ENCODE assay signal across 10 cellular contexts in genomic region chr3:141426404-141427034, GRCh38. TPM values are rescaled to one million over a fixed set of nuclear protein-coding genes. Genes with fewer than 3 reads are reported as not detected.
A peak's percentile ranks its signal among the peaks of the same experiment; 100 is the strongest.
DNase-seq lines count a peak whose midpoint lies in the region; ATAC-seq, FAIRE-seq and TF ChIP-seq lines count a peak whose summit lies in the region.
"Had no signal": no experiment of that assay in that cellular context is flagged by ENCODE, and none has a peak within 500 bp of the region (broad histone marks: within the 10 kb centered on the region; RNA-seq: fewer than 3 reads in every experiment).

No MANE protein-coding gene starts in this region.

- H2AFZ ChIP-seq in HepG2 (ENCODE audit: low read length) = no peak overlapping the region
- no peak overlapping the region for H2AFZ ChIP-seq in PC-3 (ENCODE audit: low read length)

- intact Hi-C loops in HepG2 (cut with micrococcal nuclease; ENCODE audit: unreplicated experiment) (no loop called here), PC-3 (cut with micrococcal nuclease) (no loop called here)

- H3K9ac ChIP-seq in liver (ENCODE audit: low read depth in 1 of 2, low read length in 2 of 2) = peak overlapping the region in 1 of 2 donors; percentile 52
- H3K9ac ChIP-seq in HepG2 (ENCODE audit: insufficient read depth, low read depth, low read length) = no peak overlapping the region
- H3K9ac ChIP-seq in muscle layer of colon (ENCODE audit: low read length) = peak overlapping the region; percentile 29
- no peak overlapping the region for H3K9ac ChIP-seq in PC-3 (ENCODE audit: low read length)
- H3K9ac ChIP-seq: BLaER1 had no signal

- no peaks in the 10 kb centered on the region for H3F3A ChIP-seq in PC-3 (ENCODE audit: low read length, unreplicated experiment)

- no peaks in the 10 kb centered on the region for H3K9me2 ChIP-seq in PC-3 (replicated peaks; ENCODE audit: low read length)

- no peak for TF ChIP-seq RAD21 in liver (IDR thresholded peaks at IDR 0.05)
- no peak for TF ChIP-seq RAD21 in HepG2 (CRISPR knock-in tag; IDR thresholded peaks at IDR 0.05)

- no peaks in the 10 kb centered on the region for H3K9me3 ChIP-seq in liver (ENCODE audit: control insufficient read depth in 4 of 4, low read length in 3 of 4)
- no peaks in the 10 kb centered on the region for H3K9me3 ChIP-seq in HepG2 (ENCODE audit: low read length)
- H3K9me3 ChIP-seq in muscle layer of colon (ENCODE audit: low read length) = no peaks in the 10 kb centered on the region
- H3K9me3 ChIP-seq in PC-3 (ENCODE audit: low read length) = no peaks in the 10 kb centered on the region
- H3K9me3 ChIP-seq: BLaER1 had no signal

- CTCF ChIA-PET in HepG2 (lab: Yijun Ruan, JAX; ENCODE audit: low intra/inter-chr PET ratio, low total read pairs) (no interaction called here), PC-3 (lab: Charles Lee) (interaction anchor here (0.7 kb wide), 1 partner anchor 9 kb away, joined by 3 read pairs; no protein-coding TSS in a partner anchor)

- POLR2A ChIA-PET in HepG2 (lab: Yijun Ruan, JAX) (interaction anchor here (0.8 to 11.7 kb wide), 2 partner anchors 15 to 26 kb away, joined by 3 to 128 read pairs; no protein-coding TSS in a partner anchor), PC-3 (lab: Charles Lee; ENCODE audit: unreplicated experiment) (no interaction called here)

- H3K4me3 ChIP-seq in liver (ENCODE audit: low read depth in 1 of 3, low read length in 3 of 3) = no peak overlapping the region
- H3K4me3 ChIP-seq in HepG2 (replicated peaks in 1 of 3; ENCODE audit: insufficient read depth in 1 of 3, low read depth in 2 of 3, low read length in 3 of 3) = no peak overlapping the region
- H3K4me3 ChIP-seq in muscle layer of colon (ENCODE audit: low read depth in 1 of 2, low read length in 2 of 2) = peak overlapping the region in 1 of 2 donors; percentile 31
- no peak overlapping the region for H3K4me3 ChIP-seq in PC-3 (ENCODE audit: low read length)
- H3K4me3 ChIP-seq: BLaER1 had no signal

- H3K36me3 ChIP-seq in liver (ENCODE audit: control insufficient read depth in 4 of 4, insufficient read depth in 3 of 4, low read depth in 1 of 4, low read length in 3 of 4) (peaks cover 0 to 2% (median 0%) of the 10 kb centered on the region in 4 donors), HepG2 (replicated peaks in 1 of 2; ENCODE audit: control insufficient read depth in 1 of 2, insufficient read depth in 2 of 2, low read length in 2 of 2) (peaks cover 12 to 48% of the 10 kb centered on the region in 2 experiments; a peak in 4 of 5 replicates), muscle layer of colon (ENCODE audit: insufficient read depth, low read length) (no peaks in the 10 kb centered on the region), PC-3 (ENCODE audit: low read depth, low read length) (no peaks in the 10 kb centered on the region)
- H3K36me3 ChIP-seq: BLaER1 had no signal

- 21% methylated on average over 9 of the region's 9 CpGs for WGBS in liver
- 93% methylated on average over 9 of the region's 9 CpGs for WGBS in HepG2 (ENCODE audit: low lambda C conversion rate)

- TF ChIP-seq CTCF in liver (IDR thresholded peaks at IDR 0.05; ENCODE audit: low read depth, low read length, missing input control) = no peak
- TF ChIP-seq CTCF in HepG2 (CRISPR knock-in tag; IDR thresholded peaks at IDR 0.05) = no peak
- no peak for TF ChIP-seq CTCF in PC-3 (conservative IDR thresholded peaks at IDR 0.05; ENCODE audit: low read depth, low read length)

- no peaks in the 10 kb centered on the region for H3K27me3 ChIP-seq in liver (ENCODE audit: control insufficient read depth in 4 of 4, insufficient read depth in 4 of 4, low read length in 3 of 4)
- no peaks in the 10 kb centered on the region for H3K27me3 ChIP-seq in HepG2 (ENCODE audit: control insufficient read depth in 1 of 2, insufficient read depth in 2 of 2, low read length in 2 of 2)
- H3K27me3 ChIP-seq in muscle layer of colon (ENCODE audit: control insufficient read depth in 1 of 2, insufficient read depth in 2 of 2, low read length in 2 of 2) = no peaks in the 10 kb centered on the region
- H3K27me3 ChIP-seq in PC-3 (ENCODE audit: low read length) = no peaks in the 10 kb centered on the region
- H3K27me3 ChIP-seq: BLaER1 had no signal

- H3K27ac ChIP-seq in liver (ENCODE audit: low read depth in 1 of 2, low read length in 2 of 2) (peak overlapping the region; percentile 79 to 86), HepG2 (ENCODE audit: extremely low read length, insufficient read depth, low read length) (no peak overlapping the region), epithelial cell of prostate (peak overlapping the region; percentile 29), muscle layer of colon (ENCODE audit: low read depth, low read length) (peak overlapping the region; percentile 59), PC-3 (ENCODE audit: low read length) (no peak overlapping the region)
- H3K27ac ChIP-seq: BLaER1 had no signal

- peaks cover 4% of the 10 kb centered on the region for H3K79me2 ChIP-seq in HepG2 (ENCODE audit: insufficient read depth, low read length)
- H3K79me2 ChIP-seq in PC-3 (ENCODE audit: low read length) = no peaks in the 10 kb centered on the region

- no TSS peak for BruUV-seq in HepG2 (replicated peaks; lab: Mats Ljungman, UMichigan)
- BruUV-seq in PC-3 (replicated peaks; lab: Mats Ljungman, UMichigan) = no TSS peak

- H3K4me2 ChIP-seq in HepG2 (ENCODE audit: low read depth, low read length) = no peak overlapping the region
- H3K4me2 ChIP-seq in PC-3 (ENCODE audit: low read length) = no peak overlapping the region
- H3K4me2 ChIP-seq: BLaER1 had no signal

- ATAC-seq in HepG2 (no peak), HG03135 (IDR thresholded peaks at IDR 0.05; ENCODE audit: unreplicated experiment) (no peak), PC-3 (no peak), HG03159 (IDR thresholded peaks at IDR 0.05; ENCODE audit: unreplicated experiment) (no peak)

- TF ChIP-seq POLR2A in HepG2 (IDR thresholded peaks at IDR 0.05; ENCODE audit: insufficient read depth in 1 of 2, low read depth in 2 of 2, low read length in 2 of 2) = no peak

- H3K4me1 ChIP-seq in liver (ENCODE audit: control insufficient read depth in 4 of 4, insufficient read depth in 4 of 4, low read length in 3 of 4) (peaks cover 8 to 34% (median 19%) of the 10 kb centered on the region in 4 donors), HepG2 (ENCODE audit: insufficient read depth, low read length) (peaks cover 50% of the 10 kb centered on the region), muscle layer of colon (ENCODE audit: insufficient read depth, low read length) (peaks cover 79% of the 10 kb centered on the region), PC-3 (ENCODE audit: insufficient read depth, low read length) (peaks cover 10% of the 10 kb centered on the region)
- H3K4me1 ChIP-seq: BLaER1 had no signal

- in situ Hi-C loops in HepG2 (cut with HindIII; ENCODE audit: extremely low pct_ligation_motif_present, low pct_unique_long_range_greater_than_20kb) = no loop called here

- DNase-seq in HepG2 (ENCODE audit: low spot score) (no peak), epithelial cell of prostate (ENCODE audit: low read depth, low spot score) (no peak), PC-3 (no peak)
- no peak for DNase-seq in stimulated activated CD8-positive, alpha-beta memory T cell treated with anti-CD3 and anti-CD28 coated beads, Interleukin-4, amount 100 ng/mL, for 48 hours
- DNase-seq: activated CD4-positive, alpha-beta memory T cell treated with anti-CD3 and anti-CD28 coated beads for 36 hours had no signal

- no peaks in the 10 kb centered on the region for H4K20me1 ChIP-seq in HepG2 (ENCODE audit: insufficient read depth, low read length)
- H4K20me1 ChIP-seq in PC-3 (ENCODE audit: low read length) = no peaks in the 10 kb centered on the region
- H4K20me1 ChIP-seq: BLaER1 had no signal

- TF ChIP-seq EP300 in HepG2 (IDR thresholded peaks at IDR 0.05; ENCODE audit: low read depth in 2 of 2, low read length in 2 of 2) (no peak), HepG2 (CRISPR knock-in tag; IDR thresholded peaks at IDR 0.05; ENCODE audit: borderline replicate concordance) (no peak)

- no peak for FAIRE-seq in HepG2 (lab: Jason Lieb, UNC)

TF ChIP-seq in liver, 16 proteins besides CTCF, POLR2A, EP300 and RAD21:
- TF ChIP-seq YY1 (IDR thresholded peaks at IDR 0.05) = peak; percentile 56
- peak in 1 of 2 donors; percentile 22 for TF ChIP-seq RXRA (IDR thresholded peaks at IDR 0.05)
- TF ChIP-seq SP1 (IDR thresholded peaks at IDR 0.05) = no peak
TF ChIP-seq in liver: peak in this region for 2.

TF ChIP-seq in HepG2, 621 proteins besides CTCF, POLR2A, EP300 and RAD21 (continues in another document):
- TF ChIP-seq SALL2 (CRISPR knock-in tag; IDR thresholded peaks at IDR 0.05) = no peak
- TF ChIP-seq ZNF44 (CRISPR knock-in tag; IDR thresholded peaks at IDR 0.05) = no peak
- TF ChIP-seq ZNF446 (CRISPR knock-in tag; IDR thresholded peaks at IDR 0.05) = no peak
- TF ChIP-seq MEIS2 (CRISPR knock-in tag; IDR thresholded peaks at IDR 0.05) = no peak
- TF ChIP-seq ZKSCAN8 (CRISPR knock-in tag; IDR thresholded peaks at IDR 0.05; ENCODE audit: borderline replicate concordance) = no peak
- TF ChIP-seq ZNF496 (CRISPR knock-in tag; IDR thresholded peaks at IDR 0.05; ENCODE audit: insufficient replicate concordance) = no peak

RNA-seq across cellular contexts. Expression of gene ZBTB38, which starts 58.2 kb away (rescaled TPM):
- 10 to 100 TPM; 19.8 to 57.3 TPM for total RNA-seq in liver
- 10 to 100 TPM in 1 of 2 donors, 1 to 10 TPM in 1; 9.5 to 19.2 TPM for polyA plus RNA-seq in liver
- 51.7 and 77.9 TPM in 2 replicates for total RNA-seq in HepG2 (2016; rRNA removed; fragmentation: Illumina TruSeq; extraction: Trizol)
- total RNA-seq in HepG2 (2016; cell fraction: cytosol; rRNA removed; fragmentation: Illumina TruSeq; extraction: Trizol; ENCODE audit: low read depth) = 8.0 and 8.8 TPM in 2 replicates
- total RNA-seq in HepG2 (2016; cell fraction: insoluble cytoplasmic fraction; rRNA removed; fragmentation: Illumina TruSeq; extraction: Trizol) = 47.2 and 73.5 TPM in 2 replicates
- total RNA-seq in HepG2 (2016; cell fraction: membrane; rRNA removed; fragmentation: Illumina TruSeq; extraction: Trizol) = 24.0 and 25.0 TPM in 2 replicates
- total RNA-seq in HepG2 (2016; cell fraction: nucleus; rRNA removed; fragmentation: Illumina TruSeq; extraction: Trizol) = 50.9 and 56.2 TPM in 2 replicates
- polyA plus RNA-seq in HepG2 (2011; rRNA removed) = 20.4 and 26.8 TPM in 2 replicates
- polyA plus RNA-seq in HepG2 (2011; cell fraction: cytosol; rRNA removed) = 14.8 and 18.8 TPM in 2 replicates
- 26.0 and 30.5 TPM in 2 replicates for polyA plus RNA-seq in HepG2 (2011; cell fraction: nucleus; rRNA removed)
- polyA plus RNA-seq in HepG2 (2012) = 30.3 and 41.4 TPM in 2 replicates
- 0.80 and 1.00 TPM in 2 replicates for polyA plus RNA-seq in HepG2 (2016; cell fraction: cytosol; fragmentation: Illumina TruSeq; extraction: Trizol; ENCODE audit: low read depth)
- 32.5 and 33.4 TPM in 2 replicates for polyA plus RNA-seq in HepG2 (2016; cell fraction: insoluble cytoplasmic fraction; fragmentation: Illumina TruSeq; extraction: Trizol; ENCODE audit: low read depth)
- 2.7 and 3.4 TPM in 2 replicates for polyA plus RNA-seq in HepG2 (2016; cell fraction: membrane; fragmentation: Illumina TruSeq; extraction: Trizol; ENCODE audit: low read depth)
- polyA plus RNA-seq in HepG2 (2016; cell fraction: nucleus; fragmentation: Illumina TruSeq; extraction: Trizol; ENCODE audit: insufficient read depth, low read depth) = 35.8 and 35.9 TPM in 2 replicates
- polyA minus RNA-seq in HepG2 (2011; rRNA and poly(A)+ RNA removed; ENCODE audit: low replicate concordance) = 48.8 and 66.3 TPM in 2 replicates
- polyA minus RNA-seq in HepG2 (2011; cell fraction: cytosol; rRNA and poly(A)+ RNA removed) = 52.1 and 52.3 TPM in 2 replicates
- 130 and 149 TPM in 2 replicates for polyA minus RNA-seq in HepG2 (2011; cell fraction: nucleus; rRNA and poly(A)+ RNA removed)
- total RNA-seq in PC-3 (2014; rRNA removed) = 17.0 and 19.6 TPM in 2 replicates

Comparison
In these comparisons a context has a peak if more than half of its experiments do, and no peak if none do; other contexts are left out.
1. H3K27ac ChIP-seq: peak in liver (2 of 2), epithelial cell of prostate (single experiment) and muscle layer of colon (single experiment); none in HepG2 (single experiment) and PC-3 (single experiment).